Comparison of ENCODE assay signal across 8 cellular contexts in the genomic region with DNA sequence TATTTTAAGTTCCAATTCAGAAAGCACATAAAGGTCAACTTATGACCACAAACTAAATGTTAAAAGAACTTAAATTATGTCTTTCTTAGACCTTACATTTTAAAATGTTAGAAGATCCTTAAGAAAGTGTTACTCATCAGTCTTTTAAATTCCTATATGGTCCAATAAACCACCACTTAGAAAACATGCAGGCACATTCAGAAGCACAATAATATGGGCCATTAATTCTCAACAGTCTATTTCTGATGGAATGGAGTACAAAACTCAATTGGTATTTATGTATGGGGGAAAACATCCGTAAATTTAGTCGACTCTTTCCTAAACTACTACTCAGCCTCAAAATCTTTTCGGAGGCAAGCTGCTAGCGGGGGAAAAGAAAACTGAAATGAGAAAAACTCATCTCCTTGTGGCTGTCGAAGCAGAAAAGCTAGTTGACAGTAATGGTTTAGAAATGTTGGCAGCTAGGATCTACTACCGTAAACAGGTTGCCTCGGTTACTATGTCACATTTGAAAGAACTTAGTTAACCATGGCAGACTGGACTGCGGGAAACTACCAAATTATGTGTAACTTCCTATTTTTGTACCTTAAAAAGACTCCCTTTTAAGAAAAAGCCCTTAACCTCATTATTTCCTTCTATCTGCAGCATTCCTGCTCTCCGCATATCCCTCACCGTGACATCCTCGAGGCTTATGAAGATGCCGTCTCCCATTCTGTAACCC. TPM values are rescaled to one million over a fixed set of nuclear protein-coding genes. Genes with fewer than 3 reads are reported as not detected.
A peak's percentile ranks its signal among the peaks of the same experiment; 100 is the strongest.
DNase-seq lines count a peak whose midpoint lies in the region; ATAC-seq, FAIRE-seq and TF ChIP-seq lines count a peak whose summit lies in the region.

No MANE protein-coding gene starts in this region.

- H3K79me1 ChIP-seq in H1 (ENCODE audit: low read depth, low read length): no peaks in the 10 kb centered on the region

- H3K36me3 Mint-ChIP-seq in naive B cell: peaks cover 0 to 8% of the 10 kb centered on the region in 2 donors

- no peaks in the 10 kb centered on the region for H4K20me1 ChIP-seq in H1 (replicated peaks in 1 of 2; ENCODE audit: control insufficient read depth in 1 of 2, insufficient read depth in 2 of 2, low read length in 2 of 2)

- no peaks in the 10 kb centered on the region for H3K27me3 Mint-ChIP-seq in naive B cell

- POLR2A ChIA-PET in A549 (lab: Yijun Ruan, JAX) (interaction anchor here (0.5 to 1.8 kb wide), 2 partner anchors 17 to 110 kb away, joined by 4 to 14 read pairs; partner anchors contain the start of gene RNF2), H1 (lab: Charles Lee; ENCODE audit: partially characterized antibody) (interaction anchor here (0.8 to 2.1 kb wide), 4 partner anchors 12 to 182 kb away, joined by 3 to 16 read pairs (median 6); partner anchors contain the start of genes NIBAN1 and RNF2)

- no peak for FAIRE-seq in A549 (lab: Jason Lieb, UNC)
- FAIRE-seq in H1 (lab: Jason Lieb, UNC): no peak

- H3K4ac ChIP-seq in H1 (replicated peaks; ENCODE audit: insufficient read length, low read depth, low read length): no peak overlapping the region

- H3K4me1 ChIP-seq in A549 (peaks cover 26% of the 10 kb centered on the region), H1 (replicated peaks in 1 of 4; ENCODE audit: control insufficient read depth in 3 of 4, insufficient read depth in 4 of 4, low read length in 3 of 4) (no peaks in the 10 kb centered on the region; a peak in 3 of 7 replicates)

- H3K27ac ChIP-seq in A549: peak overlapping the region; percentile 87 to 95
- peak overlapping the region; percentile 92; the same call in 1 of the 2 replicates for H3K27ac ChIP-seq in H1 (ENCODE audit: low read depth, low read length)

- ATAC-seq in A549 (peak in 1 of 2 experiments; percentile 12; a peak in 2 of 6 replicates), GM19035 (IDR thresholded peaks at IDR 0.05; ENCODE audit: unreplicated experiment) (peak; percentile 1), naive B cell (ENCODE audit: low read depth in 2 of 2) (peak; percentile 45 to 51), HG03442 (IDR thresholded peaks at IDR 0.05; ENCODE audit: unreplicated experiment) (no peak)

- peaks cover 13% of the 10 kb centered on the region for H3K23me2 ChIP-seq in H1 (ENCODE audit: low read depth, low read length)

- H3K79me2 ChIP-seq in H1 (ENCODE audit: control insufficient read depth in 1 of 2, insufficient read depth in 2 of 2, low read length in 2 of 2): peaks cover 0 to 13% of the 10 kb centered on the region in 2 experiments; a peak in 2 of 4 replicates

- H4K91ac ChIP-seq in H1 (replicated peaks; ENCODE audit: insufficient read length, low read length): no peak overlapping the region

- H3K27me3 ChIP-seq in H1 (replicated peaks in 1 of 4; ENCODE audit: control insufficient read depth in 3 of 4, extremely low read depth in 1 of 4, insufficient read depth in 3 of 4, low read length in 3 of 4): no peaks in the 10 kb centered on the region

- H3K4me3 ChIP-seq in A549 (peak overlapping the region; percentile 86), H1 (ENCODE audit: extremely low read depth in 1 of 4, insufficient read depth in 2 of 4, low read depth in 3 of 4, low read length in 4 of 4) (peak overlapping the region; percentile 85 to 97 (median 87))

- CTCF ChIA-PET in A549 (lab: Yijun Ruan, JAX): interaction anchor here (0.8 to 1.7 kb wide), 3 partner anchors 9 to 14 kb away, joined by 3 to 6 read pairs (median 4); no protein-coding TSS in a partner anchor
- CTCF ChIA-PET in H1 (lab: Charles Lee; ENCODE audit: partially characterized antibody): interaction anchor here (8.0 kb wide), 1 partner anchor 14 kb away, joined by 60 read pairs; no protein-coding TSS in a partner anchor

- H3K18ac ChIP-seq in H1 (ENCODE audit: extremely low read depth, low read length): no peak overlapping the region

- 22% methylated on average over 12 of the region's 12 CpGs for WGBS in A549 (ENCODE audit: missing lambda C conversion rate)
- 40% methylated on average over 12 of the region's 12 CpGs; no CpG with 5 or more reads in 1 of the 2 experiments for WGBS in H1 (ENCODE audit: extremely low coverage in 1 of 2, insufficient coverage in 1 of 2, insufficient read length in 1 of 2, insufficient replicate concordance in 2 of 2, low coverage in 1 of 2, low lambda C conversion rate in 2 of 2, missing lambda C conversion rate in 1 of 2), 2 experiments

- H4K5ac ChIP-seq in H1 (ENCODE audit: insufficient read length, low read depth, low read length): no peak overlapping the region

- H3K4me2 ChIP-seq in A549 (peak overlapping the region; percentile 92), H1 (ENCODE audit: insufficient read depth in 1 of 2, low read depth in 2 of 2, low read length in 2 of 2) (peak overlapping the region; percentile 74 to 75)

- no peak overlapping the region for H3K56ac ChIP-seq in H1 (replicated peaks; ENCODE audit: insufficient read length, low read depth, low read length)

- TF ChIP-seq EP300 in A549 (IDR thresholded peaks at IDR 0.05) (no peak), H1 (IDR thresholded peaks at IDR 0.05; ENCODE audit: borderline replicate concordance in 1 of 2, low read depth in 2 of 2, low read length in 2 of 2) (no peak)

- no peak overlapping the region for H3K14ac ChIP-seq in H1 (ENCODE audit: insufficient read length)

- H2AK5ac ChIP-seq in H1 (ENCODE audit: low read depth, low read length): no peak overlapping the region

- no peak overlapping the region for H3K23ac ChIP-seq in H1 (ENCODE audit: insufficient read length)

- no peak overlapping the region for H4K8ac ChIP-seq in H1 (ENCODE audit: extremely low read depth, insufficient read depth, low read length)

- peak overlapping the region; percentile 92 to 100 (median 99) for H3K4me3 Mint-ChIP-seq in naive B cell

- no peaks in the 10 kb centered on the region for H3K9me3 Mint-ChIP-seq in naive B cell

- no peak for TF ChIP-seq RAD21 in A549 (conservative IDR thresholded peaks at IDR 0.05 in 1 of 2, IDR thresholded peaks at IDR 0.05 in 1 of 2)
- TF ChIP-seq RAD21 in H1 (IDR thresholded peaks at IDR 0.05 in 1 of 2, conservative IDR thresholded peaks at IDR 0.05 in 1 of 2; ENCODE audit: low read depth in 2 of 2, low read length in 2 of 2): no peak

- DNase-seq in A549 (ENCODE audit: low read depth in 1 of 2, low spot score in 1 of 2) (no peak), SK-MEL-5 (ENCODE audit: low read depth, low spot score) (peak; percentile 4), H1 (ENCODE audit: low read depth in 1 of 2, low spot score in 2 of 2) (no peak), naive B cell (peak; percentile 80), NCI-H1092 treated with DMSO at 0.1 percent for 48 hours (lab: John Stamatoyannopoulos, UW) (no peak), GOT3 (lab: John Stamatoyannopoulos, UW) (no peak)

- TF ChIP-seq POLR2A in A549 (IDR thresholded peaks at IDR 0.05; ENCODE audit: low read length): no peak
- no peak for TF ChIP-seq POLR2A in H1 (IDR thresholded peaks at IDR 0.05; ENCODE audit: control extremely low read depth in 1 of 2, low read depth in 2 of 2, low read length in 2 of 2)

- in situ Hi-C loops in SK-MEL-5 (cut with HindIII; ENCODE audit: low pct_unique_long_range_greater_than_20kb, low sequenced_read_pairs): no loop called here

- no peak overlapping the region for H2BK12ac ChIP-seq in H1 (ENCODE audit: low read depth, low read length)

- no peak overlapping the region; the same call in 1 of the 2 replicates for H2BK5ac ChIP-seq in H1 (ENCODE audit: low read depth, low read length)

- peak overlapping the region; percentile 41 to 92 (median 84); a peak in 6 of 7 replicates for H3K9ac ChIP-seq in H1 (replicated peaks in 1 of 4; ENCODE audit: extremely low read depth in 1 of 4, low read depth in 3 of 4, low read length in 3 of 4)

- peaks cover 0 to 3% (median 0%) of the 10 kb centered on the region in 4 experiments; a peak in 1 of 8 replicates for H3K36me3 ChIP-seq in H1 (ENCODE audit: control insufficient read depth in 2 of 4, insufficient read depth in 4 of 4, low read length in 3 of 4)

- H3K4me1 Mint-ChIP-seq in naive B cell: peaks cover 25 to 45% (median 32%) of the 10 kb centered on the region in 3 donors

- H2AFZ ChIP-seq in H1 (ENCODE audit: low read length): peak overlapping the region; percentile 59; the same call in 1 of the 2 replicates

- H3K9me3 ChIP-seq in A549 (no peaks in the 10 kb centered on the region), H1 (ENCODE audit: insufficient read depth in 2 of 2, low read depth in 1 of 2, low read length in 1 of 2) (no peaks in the 10 kb centered on the region)

- H2BK120ac ChIP-seq in H1 (replicated peaks; ENCODE audit: low read depth, low read length): no peak overlapping the region

- H2BK20ac ChIP-seq in H1 (ENCODE audit: low read length): no peak overlapping the region

- TF ChIP-seq CTCF in A549 (IDR thresholded peaks at IDR 0.05): no peak
- no peak for TF ChIP-seq CTCF in H1 (IDR thresholded peaks at IDR 0.05; ENCODE audit: control extremely low read depth in 1 of 3, insufficient read depth in 1 of 3, low read depth in 1 of 3, low read length in 3 of 3)

- H3K27ac Mint-ChIP-seq in naive B cell: peak overlapping the region; percentile 99 to 100 (median 100)

- no peak overlapping the region for H2BK15ac ChIP-seq in H1 (ENCODE audit: low read length)

RNA-seq across cellular contexts. Expression of gene TRMT1L, which starts 1.0 kb away (rescaled TPM):
- 45.1 and 52.4 TPM in 2 replicates for polyA plus RNA-seq in A549 (2011; rRNA removed)
- 8.3 and 8.7 TPM in 2 replicates for polyA plus RNA-seq in A549 (2012; cell fraction: cytosol; rRNA removed)
- polyA plus RNA-seq in A549 (2012; cell fraction: nucleus; rRNA removed): 4.8 and 5.6 TPM in 2 replicates
- polyA plus RNA-seq in A549 (2017; fragmentation: RNase III; extraction: RNeasy Plus Mini Kit Qiagen cat#74134 plus additional on column Dnase treatment): 14.9 to 17.3 TPM (median 16.1 TPM) in 3 replicates
- 26.2 and 27.1 TPM in 2 replicates for polyA minus RNA-seq in A549 (2011; rRNA and poly(A)+ RNA removed)
- 23.3 and 28.2 TPM in 2 replicates for total RNA-seq in SK-MEL-5 (2014; rRNA removed; shearing (Covaris generic))
- 15.5 and 25.8 TPM in 2 replicates for polyA plus RNA-seq in SK-MEL-5 (2015; cell fraction: cytosol; rRNA removed)
- 15.4 and 18.5 TPM in 2 replicates for polyA plus RNA-seq in SK-MEL-5 (2015; cell fraction: nucleus; rRNA removed)
- total RNA-seq in H1 (2021; fragmentation: NEBNext Ultra II Directional; extraction: Animal tissue kit (Norgen Biotek cat#: 25700)): 22.3 and 22.5 TPM in 2 replicates
- polyA plus RNA-seq in H1 (2011; rRNA removed): 8.2 and 13.8 TPM in 2 replicates
- 18.0 TPM for polyA plus RNA-seq in H1 (2011; cell fraction: cytosol; rRNA removed)
- 6.7 TPM for polyA plus RNA-seq in H1 (2011; cell fraction: nucleus; rRNA removed)
- 15.5 to 23.7 TPM (median 16.9 TPM) in 4 replicates for polyA plus RNA-seq in H1 (2012, experiment 1 of 2)
- polyA plus RNA-seq in H1 (2012, experiment 2 of 2): 1.4 TPM
- 11.4 TPM for polyA plus RNA-seq in H1 (2013, experiment 1 of 2)
- 9.8 TPM for polyA plus RNA-seq in H1 (2013, experiment 2 of 2)
- polyA minus RNA-seq in H1 (2011; rRNA and poly(A)+ RNA removed): 45.7 and 72.4 TPM in 2 replicates
- 20.7 TPM for polyA minus RNA-seq in H1 (2011; cell fraction: cytosol; rRNA and poly(A)+ RNA removed)
- 17.5 TPM for polyA minus RNA-seq in H1 (2011; cell fraction: nucleus; rRNA and poly(A)+ RNA removed)
- 10 to 100 TPM; 15.6 to 31.8 (median 22.9) TPM for polyA plus RNA-seq in naive B cell (ENCODE audit: low read depth in 6 of 6)

RNA-seq across cellular contexts. Expression of gene SWT1, which starts 1.2 kb away (rescaled TPM):
- polyA plus RNA-seq in A549 (2011; rRNA removed): 2.2 and 2.4 TPM in 2 replicates
- 0.27 and 0.30 TPM in 2 replicates for polyA plus RNA-seq in A549 (2012; cell fraction: cytosol; rRNA removed)
- 0.24 and 0.31 TPM in 2 replicates for polyA plus RNA-seq in A549 (2012; cell fraction: nucleus; rRNA removed)
- 1.1 to 1.5 TPM (median 1.3 TPM) in 3 replicates for polyA plus RNA-seq in A549 (2017; fragmentation: RNase III; extraction: RNeasy Plus Mini Kit Qiagen cat#74134 plus additional on column Dnase treatment)
- 0.83 and 0.87 TPM in 2 replicates for polyA minus RNA-seq in A549 (2011; rRNA and poly(A)+ RNA removed)
- 8.6 and 9.7 TPM in 2 replicates for total RNA-seq in SK-MEL-5 (2014; rRNA removed; shearing (Covaris generic))
- 2.6 and 5.1 TPM in 2 replicates for polyA plus RNA-seq in SK-MEL-5 (2015; cell fraction: cytosol; rRNA removed)
- polyA plus RNA-seq in SK-MEL-5 (2015; cell fraction: nucleus; rRNA removed): 12.6 and 16.9 TPM in 2 replicates
- total RNA-seq in H1 (2021; fragmentation: NEBNext Ultra II Directional; extraction: Animal tissue kit (Norgen Biotek cat#: 25700)): 6.2 and 8.1 TPM in 2 replicates
- polyA plus RNA-seq in H1 (2011; rRNA removed): 0.74 and 1.4 TPM in 2 replicates
- polyA plus RNA-seq in H1 (2011; cell fraction: cytosol; rRNA removed): 1.8 TPM
- polyA plus RNA-seq in H1 (2011; cell fraction: nucleus; rRNA removed): 0.64 TPM
- polyA plus RNA-seq in H1 (2012, experiment 1 of 2): 1.6 to 4.1 TPM (median 2.2 TPM) in 4 replicates
- 0.39 TPM for polyA plus RNA-seq in H1 (2012, experiment 2 of 2)
- 3.3 TPM for polyA plus RNA-seq in H1 (2013, experiment 1 of 2)
- 3.4 TPM for polyA plus RNA-seq in H1 (2013, experiment 2 of 2)
- polyA minus RNA-seq in H1 (2011; rRNA and poly(A)+ RNA removed): 2.1 and 3.6 TPM in 2 replicates
- polyA minus RNA-seq in H1 (2011; cell fraction: cytosol; rRNA and poly(A)+ RNA removed): 2.0 TPM
- polyA minus RNA-seq in H1 (2011; cell fraction: nucleus; rRNA and poly(A)+ RNA removed): 5.2 TPM
- polyA plus RNA-seq in naive B cell (ENCODE audit: low read depth in 6 of 6): 1 to 10 TPM; 4.0 to 6.8 (median 5.3) TPM

Comparison
In these comparisons a context has a peak if more than half of its experiments do, and no peak if none do; other contexts are left out.
1. DNase-seq: peak in SK-MEL-5 (single experiment) and naive B cell (single experiment); none in A549 (0 of 2), H1 (0 of 2), NCI-H1092 treated with DMSO at 0.1 percent for 48 hours (single experiment) and GOT3 (single experiment).